ENCODE assay signal across 8 cellular contexts in the genomic region with DNA sequence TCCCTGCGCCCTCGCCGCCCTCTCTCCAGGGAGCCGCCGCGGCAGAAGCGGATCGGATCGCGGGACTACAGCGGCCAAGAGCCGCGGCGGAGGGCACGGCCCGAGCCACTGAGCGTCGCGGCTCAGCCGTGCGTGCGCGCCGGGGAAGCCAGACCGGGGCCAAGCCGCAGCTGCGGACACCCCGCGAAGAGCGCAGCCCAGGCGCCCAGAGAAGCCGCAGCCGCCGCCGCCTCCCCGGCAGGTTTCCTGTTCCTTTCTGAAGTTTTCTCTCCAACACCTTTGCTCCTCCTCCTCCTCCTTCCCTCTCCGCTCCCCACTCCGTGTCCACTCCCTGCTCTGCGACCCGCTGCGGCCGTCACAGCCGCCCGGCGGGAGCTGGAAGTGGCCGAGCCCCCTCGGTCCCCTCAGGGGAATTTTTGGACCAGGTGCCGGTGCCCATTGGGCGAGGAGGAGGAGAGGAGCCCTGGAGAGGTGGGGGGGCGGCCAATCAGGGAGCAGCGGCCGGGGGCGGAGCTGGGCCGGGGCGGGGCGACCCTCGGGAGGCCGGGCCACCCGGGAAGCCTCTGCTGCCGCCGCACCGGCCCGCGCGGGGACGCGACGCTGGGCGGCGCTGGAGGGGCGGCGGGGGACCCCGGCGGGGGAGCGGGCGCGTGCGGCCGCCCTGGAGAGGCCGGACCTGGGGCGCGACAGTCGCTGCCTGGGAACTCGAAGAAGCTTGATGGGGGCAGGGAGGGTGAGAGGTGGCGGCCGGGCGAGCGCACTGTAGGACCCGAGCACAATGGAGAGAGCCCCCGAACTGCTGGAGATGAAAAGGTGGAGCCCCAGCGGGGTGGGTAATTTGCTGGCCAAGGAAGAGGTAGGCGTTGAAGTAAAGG. TPM values are rescaled to one million over a fixed set of nuclear protein-coding genes. Genes with fewer than 3 reads are reported as not detected.
DNase-seq lines count a peak whose midpoint lies in the region; ATAC-seq and TF ChIP-seq lines count a peak whose summit lies in the region.

A gene (minus strand): TSS at position 378 of the 875 bp plus-strand sequence. CDS start 413 bp downstream, outside the sequence.

- H3K4me2 ChIP-seq in OCI-LY1 (ENCODE audit: low read length) = peak within 1 kb of the TSS; percentile 95

- H3K4me1 ChIP-seq in HUES48 (ENCODE audit: control insufficient read depth, insufficient read depth, low read length) (peaks cover 9% of the 10 kb centered on the region), OCI-LY1 (ENCODE audit: insufficient read depth, low read length, severe bottlenecking) (peaks cover 53% of the 10 kb centered on the region)

- H3K36me3 ChIP-seq in HUES48 (ENCODE audit: control insufficient read depth, insufficient read depth, low read length) (no peaks in the 10 kb centered on the region), OCI-LY1 (ENCODE audit: insufficient read depth, low read length) (no peaks in the 10 kb centered on the region)

- no peaks in the 10 kb centered on the region for H4K20me1 ChIP-seq in OCI-LY1 (ENCODE audit: insufficient read depth, low read length)

- H2AFZ ChIP-seq in OCI-LY1 (ENCODE audit: low read length) = peak within 1 kb of the TSS; percentile 85; the same call in 1 of the 2 replicates

- DNase-seq in DMS 273 treated with DMSO at 0.1 percent for 48 hours (lab: John Stamatoyannopoulos, UW) (peak; percentile 58), activated T-cell treated with anti-CD3 and anti-CD28 coated beads for 24 hours (ENCODE audit: low read depth) (peak; percentile 93), epithelial cell of prostate (ENCODE audit: low read depth, low spot score) (peak; percentile 43), mucosa of gallbladder (ENCODE audit: low spot score) (peak; percentile 93)
- peak; percentile 95 for DNase-seq in stimulated activated CD8-positive, alpha-beta memory T cell treated with anti-CD3 and anti-CD28 coated beads, Interleukin-4, amount 100 ng/mL, for 48 hours

- H3K27me3 ChIP-seq in HUES48 (ENCODE audit: control insufficient read depth, insufficient read depth, low read length) = no peaks in the 10 kb centered on the region
- no peaks in the 10 kb centered on the region for H3K27me3 ChIP-seq in OCI-LY1 (ENCODE audit: insufficient read depth, low read length)

- peak; percentile 72 for ATAC-seq in GM21381 (IDR thresholded peaks at IDR 0.05; ENCODE audit: unreplicated experiment)

- H3K9ac ChIP-seq in HUES48 (ENCODE audit: low read depth, low read length) (peak within 1 kb of the TSS; percentile 38), OCI-LY1 (ENCODE audit: low read length) (peak within 1 kb of the TSS; percentile 90)

- H3K27ac ChIP-seq in HUES48 (ENCODE audit: low read depth, low read length) = peak within 1 kb of the TSS; percentile 44
- H3K27ac ChIP-seq in OCI-LY1 (ENCODE audit: low read depth, low read length, poor library complexity, severe bottlenecking) = peak within 1 kb of the TSS; percentile 99
- H3K27ac ChIP-seq in epithelial cell of prostate = peak within 1 kb of the TSS; percentile 90

- no peaks in the 10 kb centered on the region for H3F3A ChIP-seq in OCI-LY1 (ENCODE audit: insufficient read depth, low read length)

- no peaks in the 10 kb centered on the region for H3K9me2 ChIP-seq in OCI-LY1 (ENCODE audit: low read depth, low read length)

- peaks cover 35% of the 10 kb centered on the region for H3K79me2 ChIP-seq in OCI-LY1 (ENCODE audit: insufficient read depth, low read length)

- TF ChIP-seq CTCF in OCI-LY1 (IDR thresholded peaks at IDR 0.05; ENCODE audit: low read length) = peak; percentile 22; the same call in 1 of the 2 replicates

- H3K9me3 ChIP-seq in HUES48 (ENCODE audit: control insufficient read depth, insufficient read depth, low read length) = peaks cover under 1% of the 10 kb centered on the region
- no peaks in the 10 kb centered on the region for H3K9me3 ChIP-seq in OCI-LY1 (ENCODE audit: low read length)

- H3K4me3 ChIP-seq in HUES48 (ENCODE audit: low read depth, low read length) (peak within 1 kb of the TSS; percentile 80), OCI-LY1 (ENCODE audit: low read depth, low read length, poor library complexity, severe bottlenecking) (peak within 1 kb of the TSS; percentile 79)

RNA-seq across cellular contexts. Expression of the gene that starts here (rescaled TPM):
- 50.0 TPM for total RNA-seq in mucosa of gallbladder

Comparison
In these comparisons a context has a peak if more than half of its experiments do, and no peak if none do; other contexts are left out.
1. Peak in every context shown above with its lines: DNase-seq, ATAC-seq, H3K4me3 ChIP-seq and H3K27ac ChIP-seq.
2. DNase-seq: peak in every context shown above with its lines; median percentile 95 in stimulated activated CD8-positive, alpha-beta memory T cell treated with anti-CD3 and anti-CD28 coated beads, Interleukin-4, amount 100 ng/mL, for 48 hours; 93 in activated T-cell treated with anti-CD3 and anti-CD28 coated beads for 24 hours; 93 in mucosa of gallbladder; 58 in DMS 273 treated with DMSO at 0.1 percent for 48 hours; 43 in epithelial cell of prostate.
3. H3K27ac ChIP-seq: peak in every context shown above with its lines; median percentile 99 in OCI-LY1; 90 in epithelial cell of prostate; 44 in HUES48.